ENCODE assay signal across 29 cellular contexts in the genomic region with DNA sequence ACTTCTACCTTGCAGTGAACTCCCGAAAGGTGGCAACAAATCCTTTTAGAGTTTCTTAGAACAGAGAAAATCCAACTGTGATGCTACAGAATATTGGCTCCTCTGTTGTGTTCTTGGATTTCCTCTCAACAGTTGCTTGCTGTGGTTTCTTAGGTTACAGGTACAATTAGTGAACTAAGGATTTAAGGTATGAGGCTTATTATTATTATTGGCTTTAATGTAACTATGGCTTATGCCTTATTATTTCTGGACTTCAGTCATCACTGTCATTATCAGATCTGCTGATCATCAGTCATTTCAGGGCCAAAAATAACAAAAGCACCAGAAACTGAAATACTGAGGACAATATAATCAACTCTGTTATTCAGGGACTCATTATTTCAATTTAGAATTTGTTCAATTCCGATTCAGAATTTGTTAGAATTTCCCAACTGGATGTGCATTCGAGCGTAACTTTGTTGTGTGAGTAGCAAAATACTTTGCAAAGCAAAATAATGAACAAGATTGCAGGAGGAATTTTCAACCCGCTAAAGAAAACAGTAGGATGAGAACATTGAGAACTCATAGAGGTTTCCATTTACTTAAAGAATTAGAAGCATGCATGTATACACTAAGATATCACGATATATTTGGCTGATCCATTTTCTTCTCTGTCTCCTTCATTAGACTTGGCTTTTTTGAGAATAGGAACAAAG.
"Had no signal": no experiment of that assay in that cellular context is flagged by ENCODE, and none has a peak within 500 bp of the region (broad histone marks: within the 10 kb centered on the region; RNA-seq: fewer than 3 reads in every experiment).

No MANE protein-coding gene starts in this region.

- H3K4me3 Mint-ChIP-seq: activated CD4-positive, alpha-beta memory T cell treated with anti-CD3 and anti-CD28 coated beads for 36 hours; activated CD4-positive, alpha-beta T cell treated with anti-CD3 and anti-CD28 coated beads, Interleukin-2, amount 10 ng/mL, durations not matched to agents 24 days and 14 days; activated naive CD4-positive, alpha-beta T cell treated with anti-CD3 and anti-CD28 coated beads, Interleukin-2, amount 50 U/mL, for 24 hours; activated naive CD8-positive, alpha-beta T cell treated with anti-CD3 and anti-CD28 coated beads, Interleukin-2, amount 50 U/mL, for 24 hours; activated T-cell treated with anti-CD3 and anti-CD28 coated beads, Interleukin-2, amount 50 U/mL, for 24 hours; activated T-helper 17 cell treated with anti-CD3 and anti-CD28 coated beads, Interleukin-2, amount 50 U/mL, for 72 hours; endodermal cell; nephron; stimulated activated memory B cell treated with anti-CD40 and anti-IgM and Interleukin-4, amounts not matched to agents 10 μg/mL and 1 μg/mL and 100 μg/mL, for 72 hours had no signal

- ATAC-seq: esophagus mucosa, heart right ventricle, sciatic nerve had no signal

- DNase-seq: activated CD4-positive, alpha-beta T cell treated with anti-CD3 and anti-CD28 coated beads, Interleukin-2, amount 10 ng/mL, durations not matched to agents 24 days and 14 days; activated CD4-positive, CD25-positive, alpha-beta regulatory T cell treated with anti-CD3 and anti-CD28 coated beads, Interleukin-2, amount 50 U/mL, for 72 hours; activated CD8-positive, alpha-beta memory T cell treated with anti-CD3 and anti-CD28 coated beads, Interleukin-2, amount 50 U/mL, for 48 hours; activated naive CD8-positive, alpha-beta T cell treated with anti-CD3 and anti-CD28 coated beads, Interleukin-2, amount 50 U/mL, for 24 hours; activated T-cell treated with anti-CD3 and anti-CD28 coated beads, Interleukin-2, amount 50 U/mL, for 24 hours; cortex of kidney; endodermal cell; foreskin melanocyte; heart right ventricle; left ventricle myocardium inferior; ovary; retina; stimulated activated CD4-positive, alpha-beta T cell treated with anti-CD3 and anti-CD28 coated beads, Interleukin-12 subunit alpha, Interleukin-12 subunit beta, amount 100 ng/mL, for 4 hours; stimulated activated CD4-positive, alpha-beta T cell treated with anti-CD3 and anti-CD28 coated beads, Interleukin-4, amount 100 ng/mL, for 1 hour; stomach; T-helper 2 cell; thyroid gland had no signal

- H3K36me3 Mint-ChIP-seq: activated CD4-positive, alpha-beta memory T cell treated with anti-CD3 and anti-CD28 coated beads for 36 hours had no signal

- H3K27me3 Mint-ChIP-seq: activated naive CD4-positive, alpha-beta T cell treated with anti-CD3 and anti-CD28 coated beads, Interleukin-2, amount 50 U/mL, for 24 hours; activated T-cell treated with anti-CD3 and anti-CD28 coated beads, Interleukin-2, amount 50 U/mL, for 24 hours; progenitor cell of endocrine pancreas had no signal

- H3K4me1 Mint-ChIP-seq: activated CD4-positive, alpha-beta T cell treated with anti-CD3 and anti-CD28 coated beads, Interleukin-2, amount 10 ng/mL, durations not matched to agents 24 days and 14 days; activated naive CD4-positive, alpha-beta T cell treated with anti-CD3 and anti-CD28 coated beads, Interleukin-2, amount 50 U/mL, for 24 hours; endodermal cell; nephron; stimulated activated memory B cell treated with anti-CD40 and anti-IgM and Interleukin-4, amounts not matched to agents 10 μg/mL and 1 μg/mL and 100 μg/mL, for 72 hours had no signal

- H3K4me3 ChIP-seq: heart right ventricle, left ventricle myocardium inferior, lung, ovary, skin epidermis, stomach, thyroid gland, upper lobe of left lung, vagina had no signal

- H3K4me1 ChIP-seq: left ventricle myocardium inferior, stomach, thyroid gland, upper lobe of left lung, vagina had no signal

- H3K27ac Mint-ChIP-seq: activated CD4-positive, alpha-beta memory T cell treated with anti-CD3 and anti-CD28 coated beads for 36 hours; activated CD4-positive, alpha-beta T cell treated with anti-CD3 and anti-CD28 coated beads, Interleukin-2, amount 10 ng/mL, durations not matched to agents 24 days and 14 days; activated naive CD4-positive, alpha-beta T cell treated with anti-CD3 and anti-CD28 coated beads, Interleukin-2, amount 50 U/mL, for 24 hours; activated naive CD8-positive, alpha-beta T cell treated with anti-CD3 and anti-CD28 coated beads, Interleukin-2, amount 50 U/mL, for 24 hours; activated T-cell treated with anti-CD3 and anti-CD28 coated beads, Interleukin-2, amount 50 U/mL, for 24 hours; activated T-helper 17 cell treated with anti-CD3 and anti-CD28 coated beads, Interleukin-2, amount 50 U/mL, for 72 hours; endodermal cell; nephron; progenitor cell of endocrine pancreas; stimulated activated memory B cell treated with anti-CD40 and anti-IgM and Interleukin-4, amounts not matched to agents 10 μg/mL and 1 μg/mL and 100 μg/mL, for 72 hours had no signal

- H3K9me3 ChIP-seq: heart right ventricle, left ventricle myocardium inferior, ovary, stomach, thyroid gland, upper lobe of left lung, vagina had no signal

- H3K9me3 Mint-ChIP-seq: activated naive CD4-positive, alpha-beta T cell treated with anti-CD3 and anti-CD28 coated beads, Interleukin-2, amount 50 U/mL, for 24 hours had no signal

- H3K36me3 ChIP-seq: heart right ventricle, left ventricle myocardium inferior, ovary, stomach, thyroid gland, upper lobe of left lung, vagina had no signal

- H3K27me3 ChIP-seq: heart right ventricle, ovary, stomach, thyroid gland, upper lobe of left lung, vagina had no signal
